ENCODE assay signal across 8 cellular contexts in the genomic region with DNA sequence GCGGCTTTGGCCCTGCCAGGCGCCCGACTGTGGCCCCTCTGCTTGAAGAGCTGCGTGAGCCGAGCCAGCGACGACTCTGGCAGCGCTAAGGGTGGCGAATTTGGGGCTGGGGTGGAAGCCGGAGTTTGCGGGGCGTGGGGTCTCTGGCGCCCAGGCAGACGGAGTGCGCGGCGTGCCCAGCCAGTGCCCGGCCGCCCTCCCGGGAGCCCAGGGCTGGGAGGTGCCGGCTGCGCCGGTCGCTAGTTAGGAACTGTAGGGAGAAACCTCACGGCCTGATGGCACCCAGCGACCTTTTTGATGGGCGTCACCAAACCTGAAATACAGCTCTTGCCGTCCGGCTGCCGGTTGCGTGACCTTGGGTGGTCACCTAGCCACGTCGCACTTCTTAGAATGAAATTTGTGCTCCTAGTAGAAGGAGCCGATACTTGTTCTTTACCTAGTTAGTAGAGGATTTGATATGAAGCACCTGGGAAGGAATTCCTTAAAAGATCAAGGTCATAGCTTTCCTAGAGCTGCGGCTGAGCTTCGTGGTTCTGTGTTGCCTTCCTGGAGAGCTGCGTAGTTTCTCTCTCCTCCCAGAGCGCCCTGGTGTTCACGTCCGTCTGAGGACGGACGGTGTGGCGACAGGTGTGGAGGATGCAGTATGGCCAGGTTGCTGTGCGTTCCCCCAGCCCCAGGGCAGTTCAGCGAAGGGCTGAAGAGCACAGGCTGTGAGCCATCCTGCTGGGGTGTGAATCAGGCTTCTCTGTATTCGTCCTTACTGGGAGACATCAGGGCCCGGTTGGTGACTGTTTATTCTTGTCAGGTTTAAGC. TPM values are rescaled to one million over a fixed set of nuclear protein-coding genes. Genes with fewer than 3 reads are reported as not detected.
DNase-seq lines count a peak whose midpoint lies in the region; ATAC-seq, FAIRE-seq and TF ChIP-seq lines count a peak whose summit lies in the region.

No MANE protein-coding gene starts in this region.

- H3K27ac ChIP-seq in GM23338 (ENCODE audit: low read depth) (no peak overlapping the region), SU-DHL-6 (ENCODE audit: low read depth, low read length) (no peak overlapping the region), fibroblast of lung (ENCODE audit: insufficient read depth, low read length) (peak overlapping the region; percentile 74), pancreas (peak overlapping the region; percentile 80 to 89 (median 82))

- H3K79me2 ChIP-seq in GM23338 (replicated peaks; ENCODE audit: insufficient read depth), result peaks cover 53% of the 10 kb centered on the region
- peaks cover 53% of the 10 kb centered on the region for H3K79me2 ChIP-seq in SU-DHL-6 (ENCODE audit: insufficient read depth, low read length)
- peaks cover 53% of the 10 kb centered on the region for H3K79me2 ChIP-seq in fibroblast of lung (ENCODE audit: control insufficient read depth, insufficient read depth, low read length)

- H3K36me3 Mint-ChIP-seq in GM23338 (ENCODE audit: low read depth), result peaks cover 23% of the 10 kb centered on the region

- H3K9ac ChIP-seq in SU-DHL-6 (ENCODE audit: low read length) (peak overlapping the region; percentile 71), fibroblast of lung (ENCODE audit: insufficient read depth, low read length) (peak overlapping the region; percentile 88)

- peaks cover 15% of the 10 kb centered on the region; the same call in 1 of the 2 replicates for H3K9me3 ChIP-seq in SU-DHL-6 (ENCODE audit: insufficient read depth, low read length)
- no peaks in the 10 kb centered on the region for H3K9me3 ChIP-seq in fibroblast of lung (ENCODE audit: control insufficient read depth, insufficient read depth, low read depth, low read length)
- no peaks in the 10 kb centered on the region for H3K9me3 ChIP-seq in pancreas

- H4K20me1 ChIP-seq in GM23338 (replicated peaks; ENCODE audit: insufficient read depth) (peaks cover 32% of the 10 kb centered on the region), SU-DHL-6 (ENCODE audit: low read depth, low read length) (no peaks in the 10 kb centered on the region; the same call in 1 of the 2 replicates), fibroblast of lung (ENCODE audit: control insufficient read depth, extremely low read depth, insufficient read depth, low read length) (no peaks in the 10 kb centered on the region)

- H3K9me3 Mint-ChIP-seq in GM23338, result peaks cover 31% of the 10 kb centered on the region

- H3K27ac Mint-ChIP-seq in GM23338, result peak overlapping the region; percentile 97

- TF ChIP-seq CTCF in GM23338 (conservative IDR thresholded peaks at IDR 0.05; ENCODE audit: low read depth in 2 of 2) (no peak), SU-DHL-6 (IDR thresholded peaks at IDR 0.05; ENCODE audit: insufficient read depth, low read length, poor library complexity, severe bottlenecking) (no peak), fibroblast of lung (conservative IDR thresholded peaks at IDR 0.05 in 1 of 2, IDR thresholded peaks at IDR 0.05 in 1 of 2; ENCODE audit: low read depth in 1 of 2, low read length in 2 of 2) (no peak), pancreas (IDR thresholded peaks at IDR 0.05) (no peak)

- 0 to 1% methylated on average over 47 of the region's 47 CpGs for WGBS in pancreas, 2 donors

- no peak for FAIRE-seq in pancreas (lab: Jason Lieb, UNC)

- peak overlapping the region; percentile 99 for H3K4me2 ChIP-seq in GM23338
- H3K4me2 ChIP-seq in SU-DHL-6 (ENCODE audit: low read depth, low read length, poor library complexity, severe bottlenecking), result peak overlapping the region; percentile 87
- peak overlapping the region; percentile 98 for H3K4me2 ChIP-seq in fibroblast of lung (ENCODE audit: extremely low read depth, insufficient read depth, low read length)

- H3K4me3 Mint-ChIP-seq in GM23338, result peak overlapping the region; percentile 97

- no peak overlapping the region for H2AFZ ChIP-seq in GM23338
- H2AFZ ChIP-seq in SU-DHL-6 (ENCODE audit: low read depth, low read length, severe bottlenecking), result no peak overlapping the region
- no peak overlapping the region for H2AFZ ChIP-seq in fibroblast of lung (ENCODE audit: low read length)

- H3K4me1 ChIP-seq in GM23338 (ENCODE audit: insufficient read depth) (peaks cover 21% of the 10 kb centered on the region), fibroblast of lung (ENCODE audit: control insufficient read depth, extremely low read depth, insufficient read depth, low read length) (peaks cover 7% of the 10 kb centered on the region), pancreas (peaks cover 17 to 40% (median 28%) of the 10 kb centered on the region in 3 donors)

- 0 out of 2 replicates have a peak, but pooled peaks cover 7% of the 10 kb centered on the region for H3K9me2 ChIP-seq in GM23338 (ENCODE audit: insufficient read depth)
- no peaks in the 10 kb centered on the region for H3K9me2 ChIP-seq in SU-DHL-6 (replicated peaks; ENCODE audit: insufficient read depth, low read length)

- DNase-seq in DMS53 (lab: John Stamatoyannopoulos, UW) (peak; percentile 83), GM23338 (ENCODE audit: low spot score) (no peak), fibroblast of lung (ENCODE audit: low read depth in 2 of 2) (no peak), pancreas (peak; percentile 47 to 80 (median 68)), A172 (ENCODE audit: low spot score) (no peak), SK-N-DZ (ENCODE audit: low spot score) (no peak), retina (no peak)

- H3K4me3 ChIP-seq in GM23338 (peak overlapping the region; percentile 96), SU-DHL-6 (ENCODE audit: insufficient read depth, low read length, poor library complexity, severe bottlenecking) (peak overlapping the region; percentile 84), fibroblast of lung (replicated peaks in 1 of 4; ENCODE audit: control extremely low read depth in 1 of 4, insufficient read depth in 1 of 4, low read depth in 3 of 4, low read length in 4 of 4) (peak overlapping the region; percentile 84 to 93 (median 90)), pancreas (peak overlapping the region; percentile 77 to 98 (median 88))

- no peaks in the 10 kb centered on the region for H3F3A ChIP-seq in GM23338 (replicated peaks; ENCODE audit: low read depth)
- no peaks in the 10 kb centered on the region for H3F3A ChIP-seq in SU-DHL-6 (ENCODE audit: insufficient read depth)

- H3K36me3 ChIP-seq in GM23338 (ENCODE audit: insufficient read depth), result no peaks in the 10 kb centered on the region
- no peaks in the 10 kb centered on the region for H3K36me3 ChIP-seq in SU-DHL-6 (ENCODE audit: low read length)
- H3K36me3 ChIP-seq in fibroblast of lung (ENCODE audit: control insufficient read depth, insufficient read depth, low read length), result peaks cover 3% of the 10 kb centered on the region
- no peaks in the 10 kb centered on the region for H3K36me3 ChIP-seq in pancreas

- intact Hi-C loops in pancreas (cut with DNase I), result no loop called here

- ATAC-seq in GM23338 (no peak), pancreas (peak; percentile 23 to 41 (median 31))

- peaks cover 9% of the 10 kb centered on the region for H3K27me3 Mint-ChIP-seq in GM23338 (ENCODE audit: insufficient read depth, low read depth, poor library complexity)

- H3K27me3 ChIP-seq in GM23338 (ENCODE audit: insufficient read depth), result no peaks in the 10 kb centered on the region
- no peaks in the 10 kb centered on the region for H3K27me3 ChIP-seq in SU-DHL-6 (ENCODE audit: low read length)
- H3K27me3 ChIP-seq in fibroblast of lung (ENCODE audit: control insufficient read depth, insufficient read depth, low read length), result no peaks in the 10 kb centered on the region
- H3K27me3 ChIP-seq in pancreas, result no peaks in the 10 kb centered on the region

- peaks cover 36% of the 10 kb centered on the region for H3K4me1 Mint-ChIP-seq in GM23338

TF ChIP-seq in GM23338, 12 proteins besides CTCF, POLR2A, EP300 and RAD21 (continues in another document):
- TF ChIP-seq POLR2AphosphoS5 (IDR thresholded peaks at IDR 0.05; ENCODE audit: low read depth), result no peak
- no peak for TF ChIP-seq NANOG (IDR thresholded peaks at IDR 0.05; ENCODE audit: borderline replicate concordance)
- no peak for TF ChIP-seq ZNF331 (CRISPR knock-in tag; IDR thresholded peaks at IDR 0.05; ENCODE audit: low read depth)
- no peak for TF ChIP-seq EZH2phosphoT487 (IDR thresholded peaks at IDR 0.05; ENCODE audit: unreplicated experiment)

RNA-seq across cellular contexts. Expression of a gene that starts 0.7 kb away (rescaled TPM):
- 99.0 and 120 TPM in 2 replicates for total RNA-seq in GM23338 (2014; rRNA removed; shearing (Covaris generic))
- 48.3 and 49.8 TPM in 2 replicates for polyA plus RNA-seq in GM23338 (2016; fragmentation: Nextera tagmentation; extraction: Ambion mirVana)
- total RNA-seq in fibroblast of lung, result 37.2 and 44.3 TPM in 2 replicates
- polyA plus RNA-seq in fibroblast of lung, result 53.8 and 59.5 TPM in 2 replicates
- polyA plus RNA-seq in fibroblast of lung (2012), result 49.3 and 67.4 TPM in 2 replicates
- polyA minus RNA-seq in fibroblast of lung (ENCODE audit: low replicate concordance), result 55.9 and 75.0 TPM in 2 replicates
- total RNA-seq in pancreas, result 10 to 100 TPM; 28.6 to 33.0 (median 31.8) TPM
- polyA plus RNA-seq in pancreas, result 10 to 100 TPM; 69.3 to 74.7 TPM
- total RNA-seq in A172 (2014; rRNA removed; shearing (Covaris generic)), result 80.9 and 100 TPM in 2 replicates
- 91.7 and 92.2 TPM in 2 replicates for polyA plus RNA-seq in SK-N-DZ (2014; cell fraction: cytosol; rRNA removed)
- polyA plus RNA-seq in SK-N-DZ (2014; cell fraction: nucleus; rRNA removed), result 101 and 110 TPM in 2 replicates

RNA-seq across cellular contexts. Expression of a gene that starts 41.4 kb away (rescaled TPM):
- 125 and 192 TPM in 2 replicates for total RNA-seq in GM23338 (2014; rRNA removed; shearing (Covaris generic))
- polyA plus RNA-seq in GM23338 (2016; fragmentation: Nextera tagmentation; extraction: Ambion mirVana) (74.0 and 89.2 TPM in 2 replicates), fibroblast of lung (78.2 and 86.1 TPM in 2 replicates), pancreas (100 to 1,000 TPM; 129 to 131 TPM)
- total RNA-seq in fibroblast of lung (224 and 249 TPM in 2 replicates), pancreas (100 to 1,000 TPM in 4 of 6 donors, 10 to 100 TPM in 2; 91.5 to 131 (median 108) TPM)
- 102 and 162 TPM in 2 replicates for polyA plus RNA-seq in fibroblast of lung (2012)
- 151 and 174 TPM in 2 replicates for polyA minus RNA-seq in fibroblast of lung (ENCODE audit: low replicate concordance)
- total RNA-seq in A172 (2014; rRNA removed; shearing (Covaris generic)), result 166 and 240 TPM in 2 replicates
- 176 and 237 TPM in 2 replicates for polyA plus RNA-seq in SK-N-DZ (2014; cell fraction: cytosol; rRNA removed)
- 231 and 361 TPM in 2 replicates for polyA plus RNA-seq in SK-N-DZ (2014; cell fraction: nucleus; rRNA removed)

RNA-seq across cellular contexts. Expression of a gene that starts 56.6 kb away (rescaled TPM):
- total RNA-seq in GM23338 (2014; rRNA removed; shearing (Covaris generic)), result 11.8 and 27.7 TPM in 2 replicates
- polyA plus RNA-seq in GM23338 (2016; fragmentation: Nextera tagmentation; extraction: Ambion mirVana) (5.9 and 6.5 TPM in 2 replicates), fibroblast of lung (4.0 and 4.6 TPM in 2 replicates), pancreas (10 to 100 TPM; 19.5 to 30.9 TPM)
- total RNA-seq in fibroblast of lung (4.6 and 7.6 TPM in 2 replicates), pancreas (10 to 100 TPM in 5 of 6 donors, 1 to 10 TPM in 1; 9.2 to 24.7 (median 12.4) TPM)
- 3.9 and 4.3 TPM in 2 replicates for polyA plus RNA-seq in fibroblast of lung (2012)
- 5.6 and 7.3 TPM in 2 replicates for polyA minus RNA-seq in fibroblast of lung (ENCODE audit: low replicate concordance)
- 7.2 and 9.8 TPM in 2 replicates for total RNA-seq in A172 (2014; rRNA removed; shearing (Covaris generic))
- polyA plus RNA-seq in SK-N-DZ (2014; cell fraction: cytosol; rRNA removed), result 2.6 and 3.3 TPM in 2 replicates
- 30.7 and 37.5 TPM in 2 replicates for polyA plus RNA-seq in SK-N-DZ (2014; cell fraction: nucleus; rRNA removed)

Comparison
In these comparisons a context has a peak if more than half of its experiments do, and no peak if none do; other contexts are left out.
1. DNase-seq: peak in DMS53 (single experiment) and pancreas (6 of 6); none in GM23338 (single experiment), fibroblast of lung (0 of 2), A172 (single experiment), SK-N-DZ (single experiment) and retina (single experiment).
2. H3K27ac ChIP-seq: peak in fibroblast of lung (single experiment) and pancreas (4 of 4); none in GM23338 (single experiment) and SU-DHL-6 (single experiment).
3. Peak in every context shown above with its lines, with median percentiles within 50 percentile points of each other: H3K4me2 ChIP-seq and H3K4me3 ChIP-seq.